ENCODE assay signal across 1 cellular context in the genomic region with DNA sequence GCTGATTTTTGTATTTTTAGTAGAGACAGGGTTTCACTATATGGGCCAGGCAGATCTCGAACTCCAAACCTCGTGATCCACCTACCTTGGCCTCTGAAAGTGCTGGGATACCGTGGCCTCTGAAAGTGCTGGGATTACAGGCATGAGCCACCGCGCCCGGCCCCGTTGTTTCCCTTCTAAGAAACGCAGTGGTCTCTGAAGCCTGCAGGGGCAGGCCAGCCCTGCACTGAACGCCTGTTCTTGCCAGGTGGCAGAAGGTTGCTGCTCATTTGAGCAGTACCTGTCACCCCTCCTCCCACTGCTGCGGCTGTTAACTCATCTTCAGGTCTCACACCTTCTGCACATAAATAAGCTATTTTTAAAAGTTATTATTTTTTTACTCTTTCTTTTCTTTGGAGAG.
TF ChIP-seq lines count a peak whose summit lies in the region.

No MANE protein-coding gene starts in this region.

TF ChIP-seq in GM12878, 131 proteins besides CTCF, POLR2A, EP300 and RAD21:
- TF ChIP-seq SPI1 (IDR thresholded peaks at IDR 0.05; ENCODE audit: borderline replicate concordance, insufficient read depth, low read depth, low read length) (no peak), NR2F1 (conservative IDR thresholded peaks at IDR 0.05) (no peak), NR2C1 (IDR thresholded peaks at IDR 0.05) (no peak), CHD2 (IDR thresholded peaks at IDR 0.05; ENCODE audit: borderline replicate concordance, low read depth, low read length) (no peak)
